24 cellular contexts compared by ENCODE assay signal in the genomic region with DNA sequence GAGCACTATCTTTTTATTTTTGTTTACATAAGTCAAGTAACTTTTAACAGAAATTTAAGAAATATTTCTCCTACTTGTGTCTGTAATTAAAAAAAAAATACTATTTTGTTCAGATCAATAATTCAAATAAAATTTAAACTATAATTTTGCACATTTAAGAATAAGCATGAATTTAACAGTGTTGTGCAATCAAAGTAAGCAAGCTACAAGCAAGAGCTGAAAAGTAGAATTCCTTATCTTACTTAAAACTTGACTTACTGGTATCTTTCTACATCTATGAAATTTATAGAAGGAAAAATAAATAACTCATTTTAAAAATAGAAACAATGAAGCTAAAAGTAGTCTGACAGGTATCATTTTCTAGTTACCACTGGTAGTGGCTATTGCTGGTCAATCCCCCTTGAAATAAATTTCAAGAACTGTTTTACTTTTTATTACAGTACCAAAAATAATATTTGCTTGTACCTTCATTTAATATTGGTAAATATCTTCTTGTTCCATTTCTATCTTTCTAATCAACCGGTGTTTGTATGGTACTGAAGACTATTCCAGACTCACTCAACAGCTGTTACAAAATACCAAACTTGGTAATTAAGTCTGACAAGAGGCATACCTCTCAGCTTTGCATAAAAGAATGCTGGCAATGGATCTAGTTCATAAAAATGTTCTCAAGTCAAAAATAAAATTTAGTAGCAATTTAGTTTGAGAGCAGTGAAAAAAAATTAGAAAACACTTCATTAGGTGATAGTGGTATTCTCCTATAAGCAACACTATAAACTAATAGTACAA.
DNase-seq lines count a peak whose midpoint lies in the region; ATAC-seq, FAIRE-seq and TF ChIP-seq lines count a peak whose summit lies in the region.
"Had no signal": no experiment of that assay in that cellular context is flagged by ENCODE, and none has a peak within 500 bp of the region (broad histone marks: within the 10 kb centered on the region; RNA-seq: fewer than 3 reads in every experiment).

No MANE protein-coding gene starts in this region.

- peak; percentile 60 for FAIRE-seq in GM18507 (lab: Jason Lieb, UNC)
- no peak for FAIRE-seq in K562 (lab: Jason Lieb, UNC)

- POLR2A ChIA-PET in K562 (lab: Yijun Ruan, JAX), result interaction anchor here (1.0 kb wide), 1 partner anchor 20 kb away, joined by 4 read pairs; no protein-coding TSS in a partner anchor

- no peak overlapping the region for H2AFZ ChIP-seq in K562 (ENCODE audit: low read depth, low read length)

- H3K4me2 ChIP-seq in K562 (ENCODE audit: insufficient read depth, low read length), result no peak overlapping the region

- H3K79me2 ChIP-seq in K562 (ENCODE audit: control insufficient read depth, insufficient read depth, low read length), result peaks cover 98% of the 10 kb centered on the region

- BruUV-seq in K562 (replicated peaks; lab: Mats Ljungman, UMichigan), result no TSS peak

- no peaks in the 10 kb centered on the region for H3K27me3 ChIP-seq in K562 (ENCODE audit: control insufficient read depth in 2 of 2, insufficient read depth in 2 of 2, low read length in 2 of 2)
- H3K27me3 ChIP-seq: BLaER1 treated with 17β-estradiol and CSF1 and Interleukin-3, amounts not matched to agents 10 nM and 100 nM had no signal

- no peaks in the 10 kb centered on the region for H3K9me3 Mint-ChIP-seq in nephron
- H3K9me3 Mint-ChIP-seq: T-helper 1 cell treated with Interleukin-12 subunit alpha and Interleukin-12 subunit beta and Interleukin-4 antibody, amounts not matched to agents 30 μg/mL and 1 μg/mL, for 36 hours; type B pancreatic cell had no signal

- in situ Hi-C loops in K562 (cut with MboI), result no loop called here

- no peak for ATAC-seq in K562
- ATAC-seq in GM18505 (IDR thresholded peaks at IDR 0.05; ENCODE audit: unreplicated experiment), result no peak
- ATAC-seq: activated CD8-positive, alpha-beta memory T cell treated with anti-CD3 and anti-CD28 coated beads, Interleukin-2, amount 10 ng/mL, durations not matched to agents 7 days and 5 days had no signal

- peaks cover 7% of the 10 kb centered on the region for H3K36me3 Mint-ChIP-seq in nephron (ENCODE audit: low read depth)
- H3K36me3 Mint-ChIP-seq: type B pancreatic cell had no signal

- 0 out of 2 replicates have a peak, but pooled peaks cover 4% of the 10 kb centered on the region for H4K20me1 ChIP-seq in K562 (replicated peaks; ENCODE audit: control insufficient read depth, insufficient read depth, low read length)

- H3K4me3 ChIP-seq in K562, result no peak overlapping the region
- H3K4me3 ChIP-seq: BLaER1 treated with 17β-estradiol and CSF1 and Interleukin-3, amounts not matched to agents 10 nM and 100 nM had no signal

- no peaks in the 10 kb centered on the region for H3K27me3 Mint-ChIP-seq in nephron (ENCODE audit: low read depth)
- H3K27me3 Mint-ChIP-seq: activated CD8-positive, alpha-beta memory T cell treated with anti-CD3 and anti-CD28 coated beads, Interleukin-2, amount 10 ng/mL, durations not matched to agents 7 days and 5 days; type B pancreatic cell had no signal

- TF ChIP-seq EP300 in K562 (IDR thresholded peaks at IDR 0.05; ENCODE audit: low read length), result no peak

- no peak overlapping the region for H3K9ac ChIP-seq in K562 (ENCODE audit: insufficient read depth in 1 of 2, low read depth in 2 of 2, low read length in 2 of 2)
- H3K9ac ChIP-seq: BLaER1 treated with 17β-estradiol and CSF1 and Interleukin-3, amounts not matched to agents 10 nM and 100 nM had no signal

- no peak for TF ChIP-seq CTCF in K562 (IDR thresholded peaks at IDR 0.05 in 2 of 3, conservative IDR thresholded peaks at IDR 0.05 in 1 of 3; ENCODE audit: insufficient read depth in 2 of 3, low read depth in 1 of 3, low read length in 3 of 3)
- TF ChIP-seq CTCF in nephron (IDR thresholded peaks at IDR 0.05; ENCODE audit: unreplicated experiment in 3 of 3), result no peak

- no peaks in the 10 kb centered on the region for H3K4me1 ChIP-seq in K562 (replicated peaks in 1 of 2; ENCODE audit: control insufficient read depth in 2 of 2, insufficient read depth in 2 of 2, low read length in 2 of 2)

- intact Hi-C loops in K562 (cut with micrococcal nuclease), result no loop called here

- TF ChIP-seq RAD21 in K562 (CRISPR knock-in tag; conservative IDR thresholded peaks at IDR 0.05 in 1 of 2, IDR thresholded peaks at IDR 0.05 in 1 of 2), result no peak

- peak overlapping the region; percentile 18 to 57 (median 47) for H3K27ac Mint-ChIP-seq in nephron
- H3K27ac Mint-ChIP-seq: activated CD8-positive, alpha-beta memory T cell treated with anti-CD3 and anti-CD28 coated beads, Interleukin-2, amount 10 ng/mL, durations not matched to agents 7 days and 5 days; T-helper 1 cell treated with Interleukin-12 subunit alpha and Interleukin-12 subunit beta and Interleukin-4 antibody, amounts not matched to agents 30 μg/mL and 1 μg/mL, for 36 hours; type B pancreatic cell had no signal

- CTCF ChIA-PET in K562 (lab: Yijun Ruan, JAX; ENCODE audit: low intra/inter-chr PET ratio), result no interaction called here

- peak; percentile 32 for DNase-seq in DMS 273 (lab: John Stamatoyannopoulos, UW; ENCODE audit: unreplicated experiment)
- no peak for DNase-seq in DMS 273 treated with DMSO at 0.1 percent for 48 hours (lab: John Stamatoyannopoulos, UW)
- DNase-seq in GM18507 (ENCODE audit: extremely low spot score, insufficient read length, low read depth), result no peak
- DNase-seq in K562 (ENCODE audit: extremely low read depth in 1 of 4, low spot score in 3 of 4), result no peak
- DNase-seq in NCI-H1930 (lab: John Stamatoyannopoulos, UW), result no peak
- DNase-seq in HCEC 1CT, result no peak
- DNase-seq: 8988T; activated CD4-positive, CD25-positive, alpha-beta regulatory T cell; activated CD8-positive, alpha-beta memory T cell treated with anti-CD3 and anti-CD28 coated beads, Interleukin-2, amount 10 ng/mL, durations not matched to agents 7 days and 5 days; activated effector memory CD4-positive, alpha-beta T cell treated with Interleukin-2 at 50 U/mL for 16 hours; aorta; DMS53; foreskin fibroblast; H7; Kasumi-1; NCI-H1694 treated with DMSO at 0.1 percent for 48 hours; posterior cingulate gyrus; stimulated activated CD4-positive, alpha-beta T cell treated with anti-CD3 and anti-CD28 coated beads, Interleukin-15, amount 100 ng/mL, for 24 hours; stimulated activated naive CD4-positive, alpha-beta T cell treated with Interleukin-2 at 50 U/mL for 16 hours had no signal

- 19% methylated on average over 1 of the region's 1 CpG for WGBS in K562 (ENCODE audit: insufficient coverage, low coverage, missing lambda C conversion rate)

- H3K4me3 Mint-ChIP-seq in nephron, result peak overlapping the region in 1 of 3 experiments; percentile 50
- H3K4me3 Mint-ChIP-seq: activated CD8-positive, alpha-beta memory T cell treated with anti-CD3 and anti-CD28 coated beads, Interleukin-2, amount 10 ng/mL, durations not matched to agents 7 days and 5 days; T-helper 1 cell treated with Interleukin-12 subunit alpha and Interleukin-12 subunit beta and Interleukin-4 antibody, amounts not matched to agents 30 μg/mL and 1 μg/mL, for 36 hours; type B pancreatic cell had no signal

- no peak overlapping the region for H3K27ac ChIP-seq in K562 (ENCODE audit: extremely low read depth, low read depth, low read length)
- H3K27ac ChIP-seq: BLaER1 treated with 17β-estradiol and CSF1 and Interleukin-3, amounts not matched to agents 10 nM and 100 nM had no signal

- H3K36me3 ChIP-seq in K562 (ENCODE audit: control insufficient read depth, insufficient read depth, low read length), result peaks cover 28% of the 10 kb centered on the region; the same call in 2 of the 3 replicates

- TF ChIP-seq POLR2A in K562 (conservative IDR thresholded peaks at IDR 0.05), result no peak
- no peak for TF ChIP-seq POLR2A in GM18505 (IDR thresholded peaks at IDR 0.05; ENCODE audit: borderline replicate concordance, extremely low read depth, insufficient read depth, insufficient read length)

- H3K9me3 ChIP-seq in K562 (replicated peaks; ENCODE audit: control insufficient read depth, insufficient read depth, low read depth, low read length), result no peaks in the 10 kb centered on the region
- H3K9me3 ChIP-seq: BLaER1 treated with 17β-estradiol and CSF1 and Interleukin-3, amounts not matched to agents 10 nM and 100 nM had no signal

- H3K4me1 Mint-ChIP-seq in nephron, result peaks cover 30% of the 10 kb centered on the region

- H3K9me1 ChIP-seq in K562 (ENCODE audit: control insufficient read depth, insufficient read depth, low read length), result no peaks in the 10 kb centered on the region

TF ChIP-seq in K562, 482 proteins besides CTCF, POLR2A, EP300 and RAD21:
- TF ChIP-seq DACH1 (IDR thresholded peaks at IDR 0.05; ENCODE audit: partially characterized antibody) (peak; percentile 22), CEBPB (tag; IDR thresholded peaks at IDR 0.05) (peak; percentile 86), DIDO1 (tag; IDR thresholded peaks at IDR 0.05; ENCODE audit: low read depth) (no peak), TRIM28 (IDR thresholded peaks at IDR 0.05) (no peak), CEBPG (CRISPR knock-in tag; IDR thresholded peaks at IDR 0.05) (no peak), CEBPG (tag; conservative IDR thresholded peaks at IDR 0.05 in 1 of 2, IDR thresholded peaks at IDR 0.05 in 1 of 2) (peak; percentile 59 to 83; a peak in 3 of 4 replicates)
- TF ChIP-seq, protein P1, sequence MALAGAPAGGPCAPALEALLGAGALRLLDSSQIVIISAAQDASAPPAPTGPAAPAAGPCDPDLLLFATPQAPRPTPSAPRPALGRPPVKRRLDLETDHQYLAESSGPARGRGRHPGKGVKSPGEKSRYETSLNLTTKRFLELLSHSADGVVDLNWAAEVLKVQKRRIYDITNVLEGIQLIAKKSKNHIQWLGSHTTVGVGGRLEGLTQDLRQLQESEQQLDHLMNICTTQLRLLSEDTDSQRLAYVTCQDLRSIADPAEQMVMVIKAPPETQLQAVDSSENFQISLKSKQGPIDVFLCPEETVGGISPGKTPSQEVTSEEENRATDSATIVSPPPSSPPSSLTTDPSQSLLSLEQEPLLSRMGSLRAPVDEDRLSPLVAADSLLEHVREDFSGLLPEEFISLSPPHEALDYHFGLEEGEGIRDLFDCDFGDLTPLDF (CRISPR knock-in tag; IDR thresholded peaks at IDR 0.05), result no peak
